8 cellular contexts compared by ENCODE assay signal in genomic region chrX:123422875-123423274, GRCh38.
DNase-seq lines count a peak whose midpoint lies in the region; ATAC-seq and TF ChIP-seq lines count a peak whose summit lies in the region.

No MANE protein-coding gene starts in this region.

- H3K36me3 ChIP-seq in right lobe of liver = no peaks in the 10 kb centered on the region

- no peaks in the 10 kb centered on the region for H3K9me3 Mint-ChIP-seq in stimulated activated memory B cell treated with anti-CD40 and anti-IgM and Interleukin-4, amounts not matched to agents 10 μg/mL and 1 μg/mL and 100 μg/mL, for 72 hours
- H3K9me3 Mint-ChIP-seq in stimulated activated naive CD8-positive, alpha-beta T cell treated with anti-CD3 and anti-CD28 coated beads, Interleukin-15, amount 100 ng/mL, for 72 hours = no peaks in the 10 kb centered on the region

- H3K36me3 Mint-ChIP-seq in stimulated activated memory B cell treated with anti-CD40 and anti-IgM and Interleukin-4, amounts not matched to agents 10 μg/mL and 1 μg/mL and 100 μg/mL, for 72 hours = no peaks in the 10 kb centered on the region

- H3K4me1 ChIP-seq in right lobe of liver = no peaks in the 10 kb centered on the region

- no peak overlapping the region for H3K27ac ChIP-seq in right lobe of liver

- H3K27me3 ChIP-seq in right lobe of liver = no peaks in the 10 kb centered on the region

- H3K4me3 Mint-ChIP-seq in stimulated activated memory B cell treated with anti-CD40 and anti-IgM and Interleukin-4, amounts not matched to agents 10 μg/mL and 1 μg/mL and 100 μg/mL, for 72 hours = no peak overlapping the region
- no peak overlapping the region for H3K4me3 Mint-ChIP-seq in stimulated activated naive CD8-positive, alpha-beta T cell treated with anti-CD3 and anti-CD28 coated beads, Interleukin-15, amount 100 ng/mL, for 72 hours

- H3K27me3 Mint-ChIP-seq in stimulated activated memory B cell treated with anti-CD40 and anti-IgM and Interleukin-4, amounts not matched to agents 10 μg/mL and 1 μg/mL and 100 μg/mL, for 72 hours = no peaks in the 10 kb centered on the region
- H3K27me3 Mint-ChIP-seq in stimulated activated naive CD8-positive, alpha-beta T cell treated with anti-CD3 and anti-CD28 coated beads, Interleukin-15, amount 100 ng/mL, for 72 hours = no peaks in the 10 kb centered on the region

- H3K9me3 ChIP-seq in right lobe of liver = no peaks in the 10 kb centered on the region

- TF ChIP-seq CTCF in right lobe of liver (IDR thresholded peaks at IDR 0.05) = peak; percentile 55 to 76 (median 68)

- intact Hi-C loops in right lobe of liver (cut with DNase I) = no loop called here

- H3K4me3 ChIP-seq in right lobe of liver = no peak overlapping the region

- no peaks in the 10 kb centered on the region for H3K4me1 Mint-ChIP-seq in stimulated activated memory B cell treated with anti-CD40 and anti-IgM and Interleukin-4, amounts not matched to agents 10 μg/mL and 1 μg/mL and 100 μg/mL, for 72 hours
- H3K4me1 Mint-ChIP-seq in stimulated activated naive CD8-positive, alpha-beta T cell treated with anti-CD3 and anti-CD28 coated beads, Interleukin-15, amount 100 ng/mL, for 72 hours = no peaks in the 10 kb centered on the region

- no peak overlapping the region for H3K27ac Mint-ChIP-seq in stimulated activated memory B cell treated with anti-CD40 and anti-IgM and Interleukin-4, amounts not matched to agents 10 μg/mL and 1 μg/mL and 100 μg/mL, for 72 hours
- H3K27ac Mint-ChIP-seq in stimulated activated naive CD8-positive, alpha-beta T cell treated with anti-CD3 and anti-CD28 coated beads, Interleukin-15, amount 100 ng/mL, for 72 hours = no peak overlapping the region

- no peak for TF ChIP-seq POLR2A in right lobe of liver (IDR thresholded peaks at IDR 0.05)

- WGBS in right lobe of liver (ENCODE audit: insufficient coverage, low coverage, low lambda C conversion rate, missing lambda C conversion rate) = 12% methylated on average over 1 of the region's 1 CpG

- ATAC-seq in HG03432 (IDR thresholded peaks at IDR 0.05; ENCODE audit: unreplicated experiment) (peak; percentile 45), right lobe of liver (peak; percentile 72 to 89 (median 80)), GM19324 (IDR thresholded peaks at IDR 0.05; ENCODE audit: low FRiP score, unreplicated experiment) (no peak)
- no peak for ATAC-seq in stimulated activated memory B cell treated with anti-CD40 and anti-IgM and Interleukin-4, amounts not matched to agents 10 μg/mL and 1 μg/mL and 100 μg/mL, for 72 hours
- ATAC-seq in stimulated activated naive CD8-positive, alpha-beta T cell treated with anti-CD3 and anti-CD28 coated beads, Interleukin-15, Interleukin-2, amounts not matched to agents 100 U/mL and 50 U/mL, for 24 hours = no peak
- no peak for ATAC-seq in stimulated activated naive CD8-positive, alpha-beta T cell treated with anti-CD3 and anti-CD28 coated beads, Interleukin-15, amount 100 ng/mL, for 72 hours

- DNase-seq in EH (ENCODE audit: low read depth) (peak; percentile 51), astrocyte of the hippocampus (ENCODE audit: low read depth, low spot score) (peak; percentile 62), right lobe of liver (peak in 1 of 3 donors; percentile 36)
- DNase-seq in stimulated activated naive CD8-positive, alpha-beta T cell treated with anti-CD3 and anti-CD28 coated beads, Interleukin-15, Interleukin-2, amounts not matched to agents 100 U/mL and 50 U/mL, for 24 hours = no peak
- DNase-seq in stimulated activated naive CD8-positive, alpha-beta T cell treated with anti-CD3 and anti-CD28 coated beads, Interleukin-15, amount 100 ng/mL, for 72 hours = no peak

Comparison
In these comparisons a context has a peak if more than half of its experiments do, and no peak if none do; other contexts are left out.
1. DNase-seq: peak in EH (single experiment) and astrocyte of the hippocampus (single experiment); none in stimulated activated naive CD8-positive, alpha-beta T cell treated with anti-CD3 and anti-CD28 coated beads, Interleukin-15, Interleukin-2, amounts not matched to agents 100 U/mL and 50 U/mL, for 24 hours (single experiment) and stimulated activated naive CD8-positive, alpha-beta T cell treated with anti-CD3 and anti-CD28 coated beads, Interleukin-15, amount 100 ng/mL, for 72 hours (0 of 2).
2. ATAC-seq: peak in HG03432 (single experiment) and right lobe of liver (4 of 4); none in stimulated activated memory B cell treated with anti-CD40 and anti-IgM and Interleukin-4, amounts not matched to agents 10 μg/mL and 1 μg/mL and 100 μg/mL, for 72 hours (single experiment), stimulated activated naive CD8-positive, alpha-beta T cell treated with anti-CD3 and anti-CD28 coated beads, Interleukin-15, Interleukin-2, amounts not matched to agents 100 U/mL and 50 U/mL, for 24 hours (single experiment), GM19324 (single experiment) and stimulated activated naive CD8-positive, alpha-beta T cell treated with anti-CD3 and anti-CD28 coated beads, Interleukin-15, amount 100 ng/mL, for 72 hours (single experiment).